8 cellular contexts compared by ENCODE assay signal in the genomic region with DNA sequence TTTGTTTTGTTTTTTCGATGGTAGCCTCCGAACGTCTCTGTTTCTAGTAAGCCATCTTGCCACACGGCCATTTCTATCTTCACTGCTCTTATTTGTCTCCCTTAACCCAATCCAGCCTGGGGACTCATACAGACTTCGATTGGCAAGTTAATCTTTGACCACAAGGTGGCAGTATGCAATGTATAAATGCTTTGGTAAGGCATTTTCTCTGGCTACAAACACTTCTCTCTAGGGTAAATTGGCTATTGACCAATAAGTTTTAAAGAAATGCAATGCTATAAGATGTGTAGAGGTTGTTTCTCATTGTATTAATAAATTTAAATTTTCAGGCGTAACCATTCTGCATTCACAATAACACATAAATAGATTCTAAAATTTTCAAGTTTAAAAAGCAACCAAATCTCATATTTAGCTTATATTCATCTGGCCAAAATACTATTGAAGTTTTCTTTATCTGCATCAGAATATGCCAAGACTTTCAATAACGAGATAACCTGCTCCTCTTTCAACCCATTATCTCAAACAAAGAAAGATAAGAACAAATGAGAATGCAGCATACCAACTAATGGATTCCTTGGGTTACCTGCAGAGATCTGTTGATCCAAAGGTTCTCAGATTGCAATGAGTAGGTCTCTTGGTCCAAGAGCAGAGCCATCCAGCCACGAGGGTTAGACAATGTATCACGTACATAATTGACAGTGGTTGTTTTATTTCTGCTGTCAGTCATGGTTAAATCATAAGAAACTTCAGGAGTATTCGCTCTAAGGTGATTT.
A peak's percentile ranks its signal among the peaks of the same experiment; 100 is the strongest.
DNase-seq lines count a peak whose midpoint lies in the region; ATAC-seq, FAIRE-seq and TF ChIP-seq lines count a peak whose summit lies in the region.

No MANE protein-coding gene starts in this region.

- no peaks in the 10 kb centered on the region for H3K9me2 ChIP-seq in neural cell (ENCODE audit: insufficient read depth, low read length)

- no peaks in the 10 kb centered on the region for H3K36me3 ChIP-seq in endodermal cell (ENCODE audit: control insufficient read depth, insufficient read depth, low read length)
- no peaks in the 10 kb centered on the region for H3K36me3 ChIP-seq in neural cell (ENCODE audit: insufficient read depth, low read length)

- H3K4me2 ChIP-seq in neural cell (ENCODE audit: low read length) = no peak overlapping the region

- peak overlapping the region; percentile 16 for H3K4me3 Mint-ChIP-seq in endodermal cell

- H3K27ac Mint-ChIP-seq in endodermal cell = peak overlapping the region; percentile 63

- H3K4me1 ChIP-seq in endodermal cell (ENCODE audit: control insufficient read depth, insufficient read depth, low read length) = peaks cover 12% of the 10 kb centered on the region

- TF ChIP-seq CTCF in endodermal cell (conservative IDR thresholded peaks at IDR 0.05) (peak; percentile 94), neural cell (IDR thresholded peaks at IDR 0.05; ENCODE audit: poor library complexity, severe bottlenecking) (peak; percentile 66)

- peaks cover 26% of the 10 kb centered on the region for H3K9me3 ChIP-seq in endodermal cell (ENCODE audit: control insufficient read depth, low read length)
- no peaks in the 10 kb centered on the region for H3K9me3 ChIP-seq in neural cell (ENCODE audit: low read length)

- FAIRE-seq in RCC 7860 (lab: Jason Lieb, UNC) = peak; percentile 61

- WGBS in endodermal cell (ENCODE audit: insufficient coverage in 1 of 2, insufficient read length in 1 of 2), 2 experiments = 42 to 53% methylated on average over 3 to 10 of the region's 10 CpGs

- peaks cover 11% of the 10 kb centered on the region for H3K36me3 Mint-ChIP-seq in endodermal cell (ENCODE audit: low read depth)

- H3F3A ChIP-seq in neural cell (ENCODE audit: insufficient read depth, low read length, poor library complexity, severe bottlenecking) = no peaks in the 10 kb centered on the region

- no peaks in the 10 kb centered on the region for H4K20me1 ChIP-seq in neural cell (ENCODE audit: insufficient read depth)

- peak; percentile 65 for TF ChIP-seq RAD21 in neural cell (conservative IDR thresholded peaks at IDR 0.05)

- DNase-seq in NCI-H187 (lab: John Stamatoyannopoulos, UW) = peak; percentile 18 to 27
- no peak for DNase-seq in NCI-H187 treated with DMSO at 0.1 percent for 48 hours (lab: John Stamatoyannopoulos, UW)
- peak; percentile 81 for DNase-seq in KG1 (lab: John Stamatoyannopoulos, UW)
- peak; percentile 20 for DNase-seq in RCC 7860 (ENCODE audit: low spot score)
- peak; percentile 79 for DNase-seq in endodermal cell
- no peak for DNase-seq in NCI-H128 (lab: John Stamatoyannopoulos, UW; ENCODE audit: unreplicated experiment)

- no peak overlapping the region for H2AFZ ChIP-seq in neural cell (ENCODE audit: low read depth, low read length)

- H3K9ac ChIP-seq in endodermal cell (ENCODE audit: extremely low read depth, low read length, poor library complexity, severe bottlenecking) = no peak overlapping the region
- no peak overlapping the region for H3K9ac ChIP-seq in neural cell (ENCODE audit: low read length)

- TF ChIP-seq EP300 in neural cell (conservative IDR thresholded peaks at IDR 0.05; ENCODE audit: poor library complexity, severe bottlenecking) = no peak

- peaks cover 34% of the 10 kb centered on the region for H3K9me3 Mint-ChIP-seq in endodermal cell

- H3K27ac ChIP-seq in endodermal cell (ENCODE audit: low read depth, low read length) (no peak overlapping the region), neural cell (ENCODE audit: low read length) (no peak overlapping the region)

- H3K79me2 ChIP-seq in neural cell (replicated peaks; ENCODE audit: insufficient read depth, low read length) = no peaks in the 10 kb centered on the region

- peak; percentile 84 for ATAC-seq in GM19372 (IDR thresholded peaks at IDR 0.05; ENCODE audit: low read depth, unreplicated experiment)

- H3K4me1 Mint-ChIP-seq in endodermal cell = peaks cover 16% of the 10 kb centered on the region

- H3K4me3 ChIP-seq in endodermal cell (ENCODE audit: low read length) = no peak overlapping the region
- H3K4me3 ChIP-seq in neural cell (ENCODE audit: low read length) = no peak overlapping the region

- no peaks in the 10 kb centered on the region for H3K27me3 ChIP-seq in endodermal cell (ENCODE audit: control insufficient read depth, insufficient read depth, low read length, poor library complexity, severe bottlenecking)
- no peaks in the 10 kb centered on the region for H3K27me3 ChIP-seq in neural cell (ENCODE audit: insufficient read depth, low read depth, low read length)

- H3K27me3 Mint-ChIP-seq in endodermal cell (ENCODE audit: insufficient read depth) = no peaks in the 10 kb centered on the region

TF ChIP-seq in neural cell, 6 proteins besides CTCF, POLR2A, EP300 and RAD21:
- TF ChIP-seq MXI1 (conservative IDR thresholded peaks at IDR 0.05; ENCODE audit: poor library complexity, severe bottlenecking) (no peak), SMC3 (conservative IDR thresholded peaks at IDR 0.05; ENCODE audit: poor library complexity) (peak; percentile 71)

Comparison
In these comparisons a context has a peak if more than half of its experiments do, and no peak if none do; other contexts are left out.
1. DNase-seq: peak in NCI-H187 (2 of 2), KG1 (single experiment), RCC 7860 (single experiment) and endodermal cell (single experiment); none in NCI-H187 treated with DMSO at 0.1 percent for 48 hours (single experiment) and NCI-H128 (single experiment).